In the genomic region with DNA sequence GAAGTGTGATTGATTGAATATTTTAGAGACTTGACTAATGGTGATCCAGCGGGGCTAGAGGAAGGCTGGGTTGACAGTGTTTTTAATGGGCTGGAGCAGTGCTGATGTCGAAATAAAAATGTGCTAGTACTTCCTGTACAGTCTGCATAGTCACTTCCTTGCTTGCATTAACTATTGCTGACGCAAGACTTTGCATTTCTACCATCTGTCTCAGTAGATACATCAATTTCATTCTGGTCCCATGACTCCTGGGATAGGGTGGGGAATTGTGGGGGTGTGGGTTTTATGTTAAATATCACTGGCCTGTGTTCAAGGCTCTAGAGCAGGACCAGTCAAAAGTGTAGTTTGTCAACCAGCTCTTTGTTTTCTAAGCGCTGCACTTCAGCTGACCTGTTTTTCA, we compare ENCODE assay signal across 1 cellular context.
TF ChIP-seq lines count a peak whose summit lies in the region.

No MANE protein-coding gene starts in this region.

TF ChIP-seq in GM12878, 131 proteins besides CTCF, POLR2A, EP300 and RAD21 (continued from another document):
- no peak for TF ChIP-seq ZBTB33 (IDR thresholded peaks at IDR 0.05)
- TF ChIP-seq CBFB (IDR thresholded peaks at IDR 0.05; ENCODE audit: low read depth), result no peak
- TF ChIP-seq HDGF (IDR thresholded peaks at IDR 0.05), result no peak
- TF ChIP-seq HDAC6 (IDR thresholded peaks at IDR 0.05; ENCODE audit: unreplicated experiment), result no peak
- TF ChIP-seq RELA (IDR thresholded peaks at IDR 0.05; ENCODE audit: borderline replicate concordance, partially characterized antibody), result no peak
